ENCODE assay signal across 1 cellular context in genomic region chr15:93072440-93073394, GRCh38.
TF ChIP-seq lines count a peak whose summit lies in the region.

No MANE protein-coding gene starts in this region.

TF ChIP-seq in endothelial cell of umbilical vein, 7 proteins besides CTCF, POLR2A, EP300 and RAD21 (continued from another document):
- TF ChIP-seq POLR2AphosphoS5 (IDR thresholded peaks at IDR 0.05; ENCODE audit: insufficient read depth, low read depth, low read length) (no peak), MYC (IDR thresholded peaks at IDR 0.05; ENCODE audit: low read depth, low read length) (no peak)
TF ChIP-seq in endothelial cell of umbilical vein: peak in this region for 0.
